1 cellular context compared by ENCODE assay signal in the genomic region with DNA sequence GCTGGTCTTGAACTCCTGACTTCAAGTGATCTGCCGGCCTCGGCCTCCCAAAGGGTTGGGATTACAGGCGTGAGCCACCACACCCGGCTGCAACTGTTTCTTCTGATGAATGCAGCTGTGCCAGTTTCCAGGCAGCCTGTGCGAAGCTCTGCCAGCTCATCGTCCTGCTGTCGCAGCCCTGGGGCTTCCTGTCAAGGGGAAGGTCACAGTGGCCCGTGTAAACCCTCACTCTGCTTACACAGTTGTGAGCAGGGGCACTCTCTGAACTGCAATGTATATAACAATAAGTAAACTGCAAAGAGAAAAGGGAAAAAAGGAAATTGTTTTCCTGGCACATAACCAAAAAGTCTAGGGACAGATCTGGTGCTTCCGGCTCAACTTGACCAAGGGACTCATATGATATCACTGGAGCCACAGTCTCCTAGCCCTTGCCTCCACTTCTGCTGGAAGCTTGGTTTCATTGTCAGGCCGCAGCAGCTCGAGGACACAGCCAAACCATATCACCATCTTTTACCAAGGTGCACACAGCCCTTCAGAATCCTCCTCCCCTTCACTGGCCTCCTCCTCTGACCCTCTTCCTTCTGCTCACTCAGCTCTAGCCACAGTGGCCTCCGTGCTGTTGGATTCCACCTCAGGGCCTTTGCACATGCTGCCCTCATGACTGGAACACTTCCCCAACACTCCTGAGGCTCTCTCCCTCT.
TF ChIP-seq lines count a peak whose summit lies in the region.

No MANE protein-coding gene starts in this region.

TF ChIP-seq in HepG2, 621 proteins besides CTCF, POLR2A, EP300 and RAD21 (continues in another document):
- TF ChIP-seq, protein P1, sequence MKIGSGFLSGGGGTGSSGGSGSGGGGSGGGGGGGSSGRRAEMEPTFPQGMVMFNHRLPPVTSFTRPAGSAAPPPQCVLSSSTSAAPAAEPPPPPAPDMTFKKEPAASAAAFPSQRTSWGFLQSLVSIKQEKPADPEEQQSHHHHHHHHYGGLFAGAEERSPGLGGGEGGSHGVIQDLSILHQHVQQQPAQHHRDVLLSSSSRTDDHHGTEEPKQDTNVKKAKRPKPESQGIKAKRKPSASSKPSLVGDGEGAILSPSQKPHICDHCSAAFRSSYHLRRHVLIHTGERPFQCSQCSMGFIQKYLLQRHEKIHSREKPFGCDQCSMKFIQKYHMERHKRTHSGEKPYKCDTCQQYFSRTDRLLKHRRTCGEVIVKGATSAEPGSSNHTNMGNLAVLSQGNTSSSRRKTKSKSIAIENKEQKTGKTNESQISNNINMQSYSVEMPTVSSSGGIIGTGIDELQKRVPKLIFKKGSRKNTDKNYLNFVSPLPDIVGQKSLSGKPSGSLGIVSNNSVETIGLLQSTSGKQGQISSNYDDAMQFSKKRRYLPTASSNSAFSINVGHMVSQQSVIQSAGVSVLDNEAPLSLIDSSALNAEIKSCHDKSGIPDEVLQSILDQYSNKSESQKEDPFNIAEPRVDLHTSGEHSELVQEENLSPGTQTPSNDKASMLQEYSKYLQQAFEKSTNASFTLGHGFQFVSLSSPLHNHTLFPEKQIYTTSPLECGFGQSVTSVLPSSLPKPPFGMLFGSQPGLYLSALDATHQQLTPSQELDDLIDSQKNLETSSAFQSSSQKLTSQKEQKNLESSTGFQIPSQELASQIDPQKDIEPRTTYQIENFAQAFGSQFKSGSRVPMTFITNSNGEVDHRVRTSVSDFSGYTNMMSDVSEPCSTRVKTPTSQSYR (CRISPR knock-in tag; IDR thresholded peaks at IDR 0.05; ENCODE audit: borderline replicate concordance), result no peak
- TF ChIP-seq, protein P2, sequence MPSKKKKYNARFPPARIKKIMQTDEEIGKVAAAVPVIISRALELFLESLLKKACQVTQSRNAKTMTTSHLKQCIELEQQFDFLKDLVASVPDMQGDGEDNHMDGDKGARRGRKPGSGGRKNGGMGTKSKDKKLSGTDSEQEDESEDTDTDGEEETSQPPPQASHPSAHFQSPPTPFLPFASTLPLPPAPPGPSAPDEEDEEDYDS (CRISPR knock-in tag; IDR thresholded peaks at IDR 0.05), result peak; percentile 25; the same call in 1 of the 2 replicates
- peak; percentile 61; the same call in 1 of the 2 replicates for TF ChIP-seq BCL6 (CRISPR knock-in tag; IDR thresholded peaks at IDR 0.05)
- no peak for TF ChIP-seq FOXP1 (IDR thresholded peaks at IDR 0.05)
- peak; percentile 71 for TF ChIP-seq FOXP1 (CRISPR knock-in tag; IDR thresholded peaks at IDR 0.05)
- TF ChIP-seq SOX13 (IDR thresholded peaks at IDR 0.05), result no peak
- TF ChIP-seq SOX13 (CRISPR knock-in tag; conservative IDR thresholded peaks at IDR 0.05 in 1 of 2, IDR thresholded peaks at IDR 0.05 in 1 of 2), result peak in 1 of 2 experiments; percentile 79; a peak in 2 of 4 replicates
- peak; percentile 49 for TF ChIP-seq GABPB1 (CRISPR knock-in tag; IDR thresholded peaks at IDR 0.05)
- peak; percentile 11; the same call in 1 of the 2 replicates for TF ChIP-seq THAP11 (CRISPR knock-in tag; IDR thresholded peaks at IDR 0.05)
- TF ChIP-seq BHLHE40 (IDR thresholded peaks at IDR 0.05; ENCODE audit: low read length), result peak; percentile 41; the same call in 1 of the 2 replicates
- TF ChIP-seq ZNF33B (CRISPR knock-in tag; IDR thresholded peaks at IDR 0.05), result no peak
- TF ChIP-seq KLF16 (CRISPR knock-in tag; IDR thresholded peaks at IDR 0.05), result peak in 1 of 2 experiments; percentile 49; a peak in 1 of 4 replicates
- TF ChIP-seq, protein P3, sequence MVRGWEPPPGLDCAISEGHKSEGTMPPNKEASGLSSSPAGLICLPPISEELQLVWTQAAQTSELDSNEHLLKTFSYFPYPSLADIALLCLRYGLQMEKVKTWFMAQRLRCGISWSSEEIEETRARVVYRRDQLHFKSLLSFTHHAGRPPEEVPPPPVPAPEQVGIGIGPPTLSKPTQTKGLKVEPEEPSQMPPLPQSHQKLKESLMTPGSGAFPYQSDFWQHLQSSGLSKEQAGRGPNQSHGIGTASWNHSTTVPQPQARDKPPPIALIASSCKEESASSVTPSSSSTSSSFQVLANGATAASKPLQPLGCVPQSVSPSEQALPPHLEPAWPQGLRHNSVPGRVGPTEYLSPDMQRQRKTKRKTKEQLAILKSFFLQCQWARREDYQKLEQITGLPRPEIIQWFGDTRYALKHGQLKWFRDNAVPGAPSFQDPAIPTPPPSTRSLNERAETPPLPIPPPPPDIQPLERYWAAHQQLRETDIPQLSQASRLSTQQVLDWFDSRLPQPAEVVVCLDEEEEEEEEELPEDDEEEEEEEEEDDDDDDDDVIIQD (CRISPR knock-in tag; IDR thresholded peaks at IDR 0.05; ENCODE audit: low read depth), result 0 out of 2 replicates have a peak, but pooled peaks have one; percentile 14
- TF ChIP-seq SPEN (CRISPR knock-in tag; IDR thresholded peaks at IDR 0.05; ENCODE audit: low read depth), result peak; percentile 52; the same call in 1 of the 2 replicates
- no peak for TF ChIP-seq SNAI1 (CRISPR knock-in tag; IDR thresholded peaks at IDR 0.05; ENCODE audit: borderline replicate concordance)
- peak; percentile 93 for TF ChIP-seq ZMYM3 (CRISPR knock-in tag; IDR thresholded peaks at IDR 0.05)
- TF ChIP-seq ZNF367 (CRISPR knock-in tag; IDR thresholded peaks at IDR 0.05; ENCODE audit: borderline replicate concordance), result no peak
- peak; percentile 48 for TF ChIP-seq ELF1 (CRISPR knock-in tag; IDR thresholded peaks at IDR 0.05)
- TF ChIP-seq, protein P4, sequence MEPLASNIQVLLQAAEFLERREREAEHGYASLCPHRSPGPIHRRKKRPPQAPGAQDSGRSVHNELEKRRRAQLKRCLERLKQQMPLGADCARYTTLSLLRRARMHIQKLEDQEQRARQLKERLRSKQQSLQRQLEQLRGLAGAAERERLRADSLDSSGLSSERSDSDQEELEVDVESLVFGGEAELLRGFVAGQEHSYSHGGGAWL (CRISPR knock-in tag; IDR thresholded peaks at IDR 0.05), result no peak
- no peak for TF ChIP-seq ZNF431 (CRISPR knock-in tag; IDR thresholded peaks at IDR 0.05; ENCODE audit: borderline replicate concordance, low read depth)
- TF ChIP-seq SRSF9 (IDR thresholded peaks at IDR 0.05; ENCODE audit: borderline replicate concordance, insufficient read depth, low read depth, low read length, poor library complexity, severe bottlenecking), result no peak
- TF ChIP-seq, protein P5, sequence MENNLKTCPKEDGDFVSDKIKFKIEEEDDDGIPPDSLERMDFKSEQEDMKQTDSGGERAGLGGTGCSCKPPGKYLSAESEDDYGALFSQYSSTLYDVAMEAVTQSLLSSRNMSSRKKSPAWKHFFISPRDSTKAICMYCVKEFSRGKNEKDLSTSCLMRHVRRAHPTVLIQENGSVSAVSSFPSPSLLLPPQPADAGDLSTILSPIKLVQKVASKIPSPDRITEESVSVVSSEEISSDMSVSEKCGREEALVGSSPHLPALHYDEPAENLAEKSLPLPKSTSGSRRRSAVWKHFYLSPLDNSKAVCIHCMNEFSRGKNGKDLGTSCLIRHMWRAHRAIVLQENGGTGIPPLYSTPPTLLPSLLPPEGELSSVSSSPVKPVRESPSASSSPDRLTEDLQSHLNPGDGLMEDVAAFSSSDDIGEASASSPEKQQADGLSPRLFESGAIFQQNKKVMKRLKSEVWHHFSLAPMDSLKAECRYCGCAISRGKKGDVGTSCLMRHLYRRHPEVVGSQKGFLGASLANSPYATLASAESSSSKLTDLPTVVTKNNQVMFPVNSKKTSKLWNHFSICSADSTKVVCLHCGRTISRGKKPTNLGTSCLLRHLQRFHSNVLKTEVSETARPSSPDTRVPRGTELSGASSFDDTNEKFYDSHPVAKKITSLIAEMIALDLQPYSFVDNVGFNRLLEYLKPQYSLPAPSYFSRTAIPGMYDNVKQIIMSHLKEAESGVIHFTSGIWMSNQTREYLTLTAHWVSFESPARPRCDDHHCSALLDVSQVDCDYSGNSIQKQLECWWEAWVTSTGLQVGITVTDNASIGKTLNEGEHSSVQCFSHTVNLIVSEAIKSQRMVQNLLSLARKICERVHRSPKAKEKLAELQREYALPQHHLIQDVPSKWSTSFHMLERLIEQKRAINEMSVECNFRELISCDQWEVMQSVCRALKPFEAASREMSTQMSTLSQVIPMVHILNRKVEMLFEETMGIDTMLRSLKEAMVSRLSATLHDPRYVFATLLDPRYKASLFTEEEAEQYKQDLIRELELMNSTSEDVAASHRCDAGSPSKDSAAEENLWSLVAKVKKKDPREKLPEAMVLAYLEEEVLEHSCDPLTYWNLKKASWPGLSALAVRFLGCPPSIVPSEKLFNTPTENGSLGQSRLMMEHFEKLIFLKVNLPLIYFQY (CRISPR knock-in tag; IDR thresholded peaks at IDR 0.05; ENCODE audit: borderline replicate concordance), result no peak
- TF ChIP-seq, protein P6, sequence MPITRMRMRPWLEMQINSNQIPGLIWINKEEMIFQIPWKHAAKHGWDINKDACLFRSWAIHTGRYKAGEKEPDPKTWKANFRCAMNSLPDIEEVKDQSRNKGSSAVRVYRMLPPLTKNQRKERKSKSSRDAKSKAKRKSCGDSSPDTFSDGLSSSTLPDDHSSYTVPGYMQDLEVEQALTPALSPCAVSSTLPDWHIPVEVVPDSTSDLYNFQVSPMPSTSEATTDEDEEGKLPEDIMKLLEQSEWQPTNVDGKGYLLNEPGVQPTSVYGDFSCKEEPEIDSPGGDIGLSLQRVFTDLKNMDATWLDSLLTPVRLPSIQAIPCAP (CRISPR knock-in tag; IDR thresholded peaks at IDR 0.05; ENCODE audit: low read depth), result no peak
- peak; percentile 21; the same call in 1 of the 2 replicates for TF ChIP-seq ZNF652 (CRISPR knock-in tag; IDR thresholded peaks at IDR 0.05; ENCODE audit: borderline replicate concordance, low read depth)
- peak; percentile 72 for TF ChIP-seq GATAD2A (CRISPR knock-in tag; IDR thresholded peaks at IDR 0.05)
- TF ChIP-seq LCORL (IDR thresholded peaks at IDR 0.05), result no peak
- peak; percentile 66; the same call in 1 of the 2 replicates for TF ChIP-seq LCORL (CRISPR knock-in tag; IDR thresholded peaks at IDR 0.05)
- TF ChIP-seq, protein P7, sequence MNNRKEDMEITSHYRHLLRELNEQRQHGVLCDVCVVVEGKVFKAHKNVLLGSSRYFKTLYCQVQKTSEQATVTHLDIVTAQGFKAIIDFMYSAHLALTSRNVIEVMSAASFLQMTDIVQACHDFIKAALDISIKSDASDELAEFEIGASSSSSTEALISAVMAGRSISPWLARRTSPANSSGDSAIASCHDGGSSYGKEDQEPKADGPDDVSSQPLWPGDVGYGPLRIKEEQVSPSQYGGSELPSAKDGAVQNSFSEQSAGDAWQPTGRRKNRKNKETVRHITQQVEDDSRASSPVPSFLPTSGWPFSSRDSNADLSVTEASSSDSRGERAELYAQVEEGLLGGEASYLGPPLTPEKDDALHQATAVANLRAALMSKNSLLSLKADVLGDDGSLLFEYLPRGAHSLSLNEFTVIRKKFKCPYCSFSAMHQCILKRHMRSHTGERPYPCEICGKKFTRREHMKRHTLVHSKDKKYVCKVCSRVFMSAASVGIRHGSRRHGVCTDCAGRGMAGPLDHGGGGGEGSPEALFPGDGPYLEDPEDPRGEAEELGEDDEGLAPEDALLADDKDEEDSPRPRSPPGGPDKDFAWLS (CRISPR knock-in tag; IDR thresholded peaks at IDR 0.05; ENCODE audit: borderline replicate concordance), result no peak
- peak; percentile 86; the same call in 1 of the 2 replicates for TF ChIP-seq KDM1A (CRISPR knock-in tag; IDR thresholded peaks at IDR 0.05)
- TF ChIP-seq, protein P8, sequence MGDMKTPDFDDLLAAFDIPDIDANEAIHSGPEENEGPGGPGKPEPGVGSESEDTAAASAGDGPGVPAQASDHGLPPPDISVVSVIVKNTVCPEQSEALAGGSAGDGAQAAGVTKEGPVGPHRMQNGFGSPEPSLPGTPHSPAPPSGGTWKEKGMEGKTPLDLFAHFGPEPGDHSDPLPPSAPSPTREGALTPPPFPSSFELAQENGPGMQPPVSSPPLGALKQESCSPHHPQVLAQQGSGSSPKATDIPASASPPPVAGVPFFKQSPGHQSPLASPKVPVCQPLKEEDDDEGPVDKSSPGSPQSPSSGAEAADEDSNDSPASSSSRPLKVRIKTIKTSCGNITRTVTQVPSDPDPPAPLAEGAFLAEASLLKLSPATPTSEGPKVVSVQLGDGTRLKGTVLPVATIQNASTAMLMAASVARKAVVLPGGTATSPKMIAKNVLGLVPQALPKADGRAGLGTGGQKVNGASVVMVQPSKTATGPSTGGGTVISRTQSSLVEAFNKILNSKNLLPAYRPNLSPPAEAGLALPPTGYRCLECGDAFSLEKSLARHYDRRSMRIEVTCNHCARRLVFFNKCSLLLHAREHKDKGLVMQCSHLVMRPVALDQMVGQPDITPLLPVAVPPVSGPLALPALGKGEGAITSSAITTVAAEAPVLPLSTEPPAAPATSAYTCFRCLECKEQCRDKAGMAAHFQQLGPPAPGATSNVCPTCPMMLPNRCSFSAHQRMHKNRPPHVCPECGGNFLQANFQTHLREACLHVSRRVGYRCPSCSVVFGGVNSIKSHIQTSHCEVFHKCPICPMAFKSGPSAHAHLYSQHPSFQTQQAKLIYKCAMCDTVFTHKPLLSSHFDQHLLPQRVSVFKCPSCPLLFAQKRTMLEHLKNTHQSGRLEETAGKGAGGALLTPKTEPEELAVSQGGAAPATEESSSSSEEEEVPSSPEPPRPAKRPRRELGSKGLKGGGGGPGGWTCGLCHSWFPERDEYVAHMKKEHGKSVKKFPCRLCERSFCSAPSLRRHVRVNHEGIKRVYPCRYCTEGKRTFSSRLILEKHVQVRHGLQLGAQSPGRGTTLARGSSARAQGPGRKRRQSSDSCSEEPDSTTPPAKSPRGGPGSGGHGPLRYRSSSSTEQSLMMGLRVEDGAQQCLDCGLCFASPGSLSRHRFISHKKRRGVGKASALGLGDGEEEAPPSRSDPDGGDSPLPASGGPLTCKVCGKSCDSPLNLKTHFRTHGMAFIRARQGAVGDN (CRISPR knock-in tag; IDR thresholded peaks at IDR 0.05), result peak; percentile 60
- 0 out of 2 replicates have a peak, but pooled peaks have one; percentile 56 for TF ChIP-seq ZNF747 (CRISPR knock-in tag; IDR thresholded peaks at IDR 0.05; ENCODE audit: borderline replicate concordance)
- TF ChIP-seq HMG20A (CRISPR knock-in tag; IDR thresholded peaks at IDR 0.05; ENCODE audit: borderline replicate concordance), result peak; percentile 45; the same call in 1 of the 2 replicates
- TF ChIP-seq HDAC2 (CRISPR knock-in tag; IDR thresholded peaks at IDR 0.05), result peak; percentile 63; the same call in 1 of the 2 replicates
- TF ChIP-seq TCF7 (IDR thresholded peaks at IDR 0.05; ENCODE audit: low read depth), result peak; percentile 13; the same call in 1 of the 2 replicates
- TF ChIP-seq, protein P9, sequence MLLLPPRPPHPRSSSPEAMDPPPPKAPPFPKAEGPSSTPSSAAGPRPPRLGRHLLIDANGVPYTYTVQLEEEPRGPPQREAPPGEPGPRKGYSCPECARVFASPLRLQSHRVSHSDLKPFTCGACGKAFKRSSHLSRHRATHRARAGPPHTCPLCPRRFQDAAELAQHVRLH (CRISPR knock-in tag; IDR thresholded peaks at IDR 0.05; ENCODE audit: borderline replicate concordance, low read depth), result 0 out of 2 replicates have a peak, but pooled peaks have one; percentile 25
- peak; percentile 90 for TF ChIP-seq ZNF460 (CRISPR knock-in tag; IDR thresholded peaks at IDR 0.05; ENCODE audit: borderline replicate concordance)
- 0 out of 2 replicates have a peak, but pooled peaks have one; percentile 18 for TF ChIP-seq ZFP1 (CRISPR knock-in tag; IDR thresholded peaks at IDR 0.05)
